17 cellular contexts compared by ENCODE assay signal in genomic region chr5:172336264-172336663, GRCh38.
"Had no signal": no experiment of that assay in that cellular context is flagged by ENCODE, and none has a peak within 500 bp of the region (broad histone marks: within the 10 kb centered on the region; RNA-seq: fewer than 3 reads in every experiment).

No MANE protein-coding gene starts in this region.

- H3K9me3 ChIP-seq: gastrocnemius medialis, heart left ventricle, right lobe of liver, upper lobe of left lung had no signal

- H3K4me3 Mint-ChIP-seq: activated B cell treated with CpG ODN at 0.5 μM for 24 hours; activated CD8-positive, alpha-beta T cell treated with anti-CD3 and anti-CD28 coated beads for 36 hours; activated T-cell treated with anti-CD3 and anti-CD28 coated beads, Interleukin-2, amount 50 U/mL, for 4 hours; endodermal cell; immature natural killer cell; stimulated activated naive CD8-positive, alpha-beta T cell treated with anti-CD3 and anti-CD28 coated beads, Interleukin-15, amount 100 ng/mL, for 72 hours had no signal

- H3K4me1 Mint-ChIP-seq: activated B cell treated with CpG ODN at 0.5 μM for 24 hours; immature natural killer cell; stimulated activated naive CD8-positive, alpha-beta T cell treated with anti-CD3 and anti-CD28 coated beads, Interleukin-15, amount 100 ng/mL, for 72 hours had no signal

- DNase-seq: activated B cell treated with CpG ODN at 0.5 μM for 24 hours; activated CD4-positive, alpha-beta T cell treated with anti-CD3 and anti-CD28 coated beads for 48 hours; activated CD8-positive, alpha-beta T cell treated with anti-CD3 and anti-CD28 coated beads for 36 hours; activated gamma-delta T cell; activated T-cell treated with anti-CD3 and anti-CD28 coated beads, Interleukin-2, amount 50 U/mL, for 4 hours; amniotic stem cell; dorsolateral prefrontal cortex; endodermal cell; gastrocnemius medialis; heart left ventricle; immature natural killer cell; right lobe of liver; stimulated activated naive CD8-positive, alpha-beta T cell treated with anti-CD3 and anti-CD28 coated beads, Interleukin-15, amount 100 ng/mL, for 72 hours; upper lobe of left lung had no signal

- FAIRE-seq: TTC549 had no signal

- H3K36me3 Mint-ChIP-seq: activated naive CD4-positive, alpha-beta T cell treated with anti-CD3 and anti-CD28 coated beads, Interleukin-2, amount 50 U/mL, for 72 hours; immature natural killer cell had no signal

- H3K27ac ChIP-seq: dorsolateral prefrontal cortex, gastrocnemius medialis, heart left ventricle, right lobe of liver, upper lobe of left lung had no signal

- H3K36me3 ChIP-seq: gastrocnemius medialis, right lobe of liver had no signal

- H3K4me3 ChIP-seq: dorsolateral prefrontal cortex, gastrocnemius medialis, heart left ventricle, right lobe of liver, smooth muscle cell, upper lobe of left lung had no signal

- H3K9me3 Mint-ChIP-seq: activated B cell treated with CpG ODN at 0.5 μM for 24 hours; activated CD8-positive, alpha-beta T cell treated with anti-CD3 and anti-CD28 coated beads for 36 hours; activated naive CD4-positive, alpha-beta T cell treated with anti-CD3 and anti-CD28 coated beads, Interleukin-2, amount 50 U/mL, for 72 hours; activated T-cell treated with anti-CD3 and anti-CD28 coated beads, Interleukin-2, amount 50 U/mL, for 4 hours; endodermal cell; immature natural killer cell; stimulated activated naive CD8-positive, alpha-beta T cell treated with anti-CD3 and anti-CD28 coated beads, Interleukin-15, amount 100 ng/mL, for 72 hours had no signal

- H3K27ac Mint-ChIP-seq: activated B cell treated with CpG ODN at 0.5 μM for 24 hours; activated CD8-positive, alpha-beta T cell treated with anti-CD3 and anti-CD28 coated beads for 36 hours; endodermal cell; immature natural killer cell; stimulated activated naive CD8-positive, alpha-beta T cell treated with anti-CD3 and anti-CD28 coated beads, Interleukin-15, amount 100 ng/mL, for 72 hours had no signal

- H3K4me1 ChIP-seq: gastrocnemius medialis, right lobe of liver, upper lobe of left lung had no signal

- H3K4me2 ChIP-seq: smooth muscle cell had no signal

- H3K27me3 Mint-ChIP-seq: stimulated activated naive CD8-positive, alpha-beta T cell treated with anti-CD3 and anti-CD28 coated beads, Interleukin-15, amount 100 ng/mL, for 72 hours had no signal

- H3K27me3 ChIP-seq: dorsolateral prefrontal cortex, gastrocnemius medialis, heart left ventricle, right lobe of liver, upper lobe of left lung had no signal
